10 cellular contexts compared by ENCODE assay signal in the genomic region with DNA sequence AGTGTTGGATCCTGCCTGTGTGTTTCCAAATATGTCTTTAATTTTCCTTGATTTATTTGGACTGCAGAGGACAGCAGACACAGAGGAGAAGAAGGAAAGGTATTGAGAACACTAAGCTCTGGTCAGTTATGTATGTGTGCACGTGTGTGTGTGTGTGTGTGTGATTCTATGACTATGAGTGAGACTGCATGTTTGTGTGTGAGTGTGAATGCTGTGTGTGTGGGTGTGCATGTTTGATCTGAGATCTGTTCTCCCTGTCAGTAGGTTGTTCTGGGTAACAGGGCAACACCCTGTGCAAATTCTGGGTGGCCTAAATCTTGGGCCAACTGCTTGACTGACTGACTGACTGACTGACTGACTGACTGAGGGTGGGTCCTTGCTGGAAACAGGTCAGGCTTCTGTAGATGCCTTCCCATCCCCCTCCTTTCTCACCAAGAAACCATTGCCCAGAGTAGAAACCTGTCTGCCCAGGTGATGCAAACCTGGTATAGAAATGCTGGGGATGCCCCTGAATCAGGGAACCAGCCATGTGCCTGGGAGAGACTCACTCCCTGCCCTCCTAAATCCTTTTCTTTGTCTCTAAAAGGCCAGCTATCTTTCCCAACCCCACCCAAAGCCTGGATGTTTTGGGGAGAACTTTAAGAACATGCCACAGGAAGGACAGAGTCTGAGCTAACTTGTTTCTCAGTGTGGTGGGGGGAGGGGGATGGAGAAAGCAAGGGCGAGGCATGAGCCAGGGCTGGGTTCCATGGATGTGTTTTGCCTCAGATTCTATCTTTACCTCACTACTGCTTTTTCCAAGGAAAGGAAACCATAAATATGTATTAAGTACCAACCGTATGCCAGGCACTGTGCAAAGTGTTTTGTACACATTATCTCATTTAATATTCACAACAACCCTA. TPM values are rescaled to one million over a fixed set of nuclear protein-coding genes. Genes with fewer than 3 reads are reported as not detected.
DNase-seq lines count a peak whose midpoint lies in the region; ATAC-seq and TF ChIP-seq lines count a peak whose summit lies in the region.
"Had no signal": no experiment of that assay in that cellular context is flagged by ENCODE, and none has a peak within 500 bp of the region (broad histone marks: within the 10 kb centered on the region; RNA-seq: fewer than 3 reads in every experiment).

No MANE protein-coding gene starts in this region.

- H3K9me3 Mint-ChIP-seq in natural killer cell = no peaks in the 10 kb centered on the region

- BruUV-seq in mammary epithelial cell (replicated peaks; lab: Mats Ljungman, UMichigan) = no TSS peak

- H3F3A ChIP-seq in SK-N-SH (replicated peaks; ENCODE audit: insufficient read depth) = peaks cover 5% of the 10 kb centered on the region

- TF ChIP-seq POLR2A in uterus (IDR thresholded peaks at IDR 0.05) = no peak

- POLR2A ChIA-PET in SK-N-SH (lab: Yijun Ruan, JAX) = no interaction called here

- H2AFZ ChIP-seq in mammary epithelial cell (ENCODE audit: low read depth, low read length) (peak overlapping the region; percentile 0), SK-N-SH (ENCODE audit: low read depth) (no peak overlapping the region)

- H3K27ac Mint-ChIP-seq in natural killer cell = peak overlapping the region; percentile 18 to 21

- H3K9ac ChIP-seq in mammary epithelial cell (ENCODE audit: insufficient read depth, low read length) (no peak overlapping the region), SK-N-SH (no peak overlapping the region)

- no peak for TF ChIP-seq EP300 in SK-N-SH (IDR thresholded peaks at IDR 0.05; ENCODE audit: borderline replicate concordance in 1 of 2, low read depth in 1 of 2, low read length in 1 of 2)

- dilution Hi-C loops in mammary epithelial cell (cut with HindIII; ENCODE audit: low sequenced_read_pairs) = loop anchor here (5.0 kb wide), 2 partner anchors 73 to 87 kb away; no protein-coding TSS in a partner anchor

- no peaks in the 10 kb centered on the region for H3K27me3 Mint-ChIP-seq in natural killer cell (ENCODE audit: low read depth in 2 of 2)

- H3K9me3 ChIP-seq in mammary epithelial cell (replicated peaks; ENCODE audit: insufficient read depth, low read length) (no peaks in the 10 kb centered on the region), uterus (no peaks in the 10 kb centered on the region), SK-N-SH (no peaks in the 10 kb centered on the region)

- CTCF ChIA-PET in mammary epithelial cell (lab: Charles Lee; ENCODE audit: low non-redundant PET) = no interaction called here
- CTCF ChIA-PET in SK-N-SH (lab: Yijun Ruan, JAX) = interaction anchor here (0.7 to 1.4 kb wide), 2 partner anchors 9 to 68 kb away, joined by 3 to 4 read pairs; no protein-coding TSS in a partner anchor

- no peak overlapping the region for H3K27ac ChIP-seq in mammary epithelial cell (ENCODE audit: insufficient read depth, low read depth, low read length)
- peak overlapping the region; percentile 90 to 99 for H3K27ac ChIP-seq in uterus
- H3K27ac ChIP-seq in SK-N-SH (ENCODE audit: low read depth in 2 of 2, low read length in 1 of 2) = no peak overlapping the region

- no peaks in the 10 kb centered on the region for H3K36me3 Mint-ChIP-seq in natural killer cell

- ATAC-seq in natural killer cell (no peak), GM19023 (IDR thresholded peaks at IDR 0.05; ENCODE audit: unreplicated experiment) (no peak)

- in situ Hi-C loops in mammary epithelial cell (cut with MboI; ENCODE audit: low sequenced_read_pairs in 2 of 2) = no loop called here

- DNase-seq in stimulated activated CD4-positive, alpha-beta T cell treated with anti-CD3 and anti-CD28 coated beads, Interleukin-1b, Interleukin-23, amount 100 ng/mL, for 48 hours = peak; percentile 43
- no peak for DNase-seq in stimulated activated CD4-positive, alpha-beta T cell treated with anti-CD3 and anti-CD28 coated beads, Interleukin-4, amount 100 ng/mL, for 1 hour
- DNase-seq in mammary epithelial cell (peak; percentile 64), natural killer cell (no peak), uterus (peak; percentile 39 to 66), SK-N-SH (no peak), cerebellum (ENCODE audit: low spot score) (no peak)
- DNase-seq: NCI-H1092, nucleus accumbens had no signal

- H3K4me3 Mint-ChIP-seq in natural killer cell = no peak overlapping the region

- H3K4me2 ChIP-seq in mammary epithelial cell (ENCODE audit: insufficient read depth, low read depth, low read length) = no peak overlapping the region
- H3K4me2 ChIP-seq in SK-N-SH = no peak overlapping the region

- TF ChIP-seq CTCF in mammary epithelial cell (conservative IDR thresholded peaks at IDR 0.05 in 1 of 2, IDR thresholded peaks at IDR 0.05 in 1 of 2; ENCODE audit: extremely low read depth in 1 of 2, insufficient read depth in 1 of 2, low read depth in 1 of 2, low read length in 2 of 2) (no peak), natural killer cell (IDR thresholded peaks at IDR 0.05) (no peak), uterus (IDR thresholded peaks at IDR 0.05) (no peak), SK-N-SH (IDR thresholded peaks at IDR 0.05) (no peak)

- peaks cover 73 to 77% of the 10 kb centered on the region in 2 donors for H3K4me1 Mint-ChIP-seq in natural killer cell

- no peak for TF ChIP-seq RAD21 in SK-N-SH (IDR thresholded peaks at IDR 0.05; ENCODE audit: low read length)

- H3K36me3 ChIP-seq in mammary epithelial cell (ENCODE audit: insufficient read depth, low read length) (no peaks in the 10 kb centered on the region), uterus (no peaks in the 10 kb centered on the region), SK-N-SH (replicated peaks in 1 of 2; ENCODE audit: control insufficient read depth in 1 of 2, insufficient read depth in 2 of 2, low read length in 1 of 2) (no peaks in the 10 kb centered on the region)

- H4K20me1 ChIP-seq in mammary epithelial cell (ENCODE audit: insufficient read depth, low read length) (no peaks in the 10 kb centered on the region), SK-N-SH (ENCODE audit: insufficient read depth) (no peaks in the 10 kb centered on the region)

- 56% methylated on average over 3 of the region's 3 CpGs for WGBS in mammary epithelial cell (ENCODE audit: low coverage, missing lambda C conversion rate)
- 83% methylated on average over 3 of the region's 3 CpGs for WGBS in SK-N-SH (ENCODE audit: low lambda C conversion rate)

- peaks cover 5% of the 10 kb centered on the region for H3K79me2 ChIP-seq in mammary epithelial cell (ENCODE audit: insufficient read depth, low read length)
- peaks cover 5% of the 10 kb centered on the region for H3K79me2 ChIP-seq in SK-N-SH (ENCODE audit: insufficient read depth)

- no peaks in the 10 kb centered on the region for H3K9me2 ChIP-seq in SK-N-SH

- H3K4me3 ChIP-seq in mammary epithelial cell (replicated peaks in 1 of 3; ENCODE audit: insufficient read depth in 1 of 3, low read depth in 2 of 3, low read length in 3 of 3) = no peak overlapping the region
- H3K4me3 ChIP-seq in uterus = no peak overlapping the region
- H3K4me3 ChIP-seq in SK-N-SH (ENCODE audit: low read depth in 2 of 2, low read length in 1 of 2) = no peak overlapping the region

- H3K4me1 ChIP-seq in mammary epithelial cell (ENCODE audit: insufficient read depth, low read length) = peaks cover 38% of the 10 kb centered on the region
- peaks cover 52 to 55% of the 10 kb centered on the region in 2 donors for H3K4me1 ChIP-seq in uterus
- H3K4me1 ChIP-seq in SK-N-SH (ENCODE audit: control insufficient read depth in 1 of 2, insufficient read depth in 2 of 2, low read depth in 1 of 2, low read length in 1 of 2) = peaks cover 6 to 13% of the 10 kb centered on the region in 2 experiments; a peak in 1 of 4 replicates

- no peaks in the 10 kb centered on the region for H3K27me3 ChIP-seq in mammary epithelial cell (ENCODE audit: insufficient read depth, low read length)
- no peaks in the 10 kb centered on the region for H3K27me3 ChIP-seq in uterus
- no peaks in the 10 kb centered on the region for H3K27me3 ChIP-seq in SK-N-SH (ENCODE audit: insufficient read depth)

- intact Hi-C loops in mammary epithelial cell (cut with micrococcal nuclease) (no loop called here), natural killer cell (cut with micrococcal nuclease) (loop anchor here (10.0 kb wide), 1 partner anchor 330 kb away; no protein-coding TSS in a partner anchor), uterus (cut with DNase I; ENCODE audit: low total_unique reads) (no loop called here)

RNA-seq across cellular contexts. Expression of gene NR1D1, which starts 4.4 kb away (rescaled TPM):
- total RNA-seq in mammary epithelial cell = 10 to 100 TPM in 1 of 2 donors, 1 to 10 TPM in 1; 2.0 to 25.9 TPM
- polyA plus RNA-seq in mammary epithelial cell = 7.9 TPM
- polyA minus RNA-seq in mammary epithelial cell = 41.0 TPM
- total RNA-seq in natural killer cell = 10 to 100 TPM in 1 of 3 donors, 1 to 10 TPM in 2; 8.8 to 10.1 (median 9.9) TPM
- 10 to 100 TPM in 1 of 4 donors, 1 to 10 TPM in 3; 2.0 to 92.1 (median 4.7) TPM for total RNA-seq in uterus
- 2.1 and 6.5 TPM in 2 replicates for polyA plus RNA-seq in SK-N-SH (2012; rRNA removed)
- polyA plus RNA-seq in SK-N-SH (2012; cell fraction: cytosol; rRNA removed) = 3.9 and 6.0 TPM in 2 replicates
- polyA plus RNA-seq in SK-N-SH (2012; cell fraction: nucleus; rRNA removed) = 16.9 and 17.9 TPM in 2 replicates
- 0.54 TPM for total RNA-seq in cerebellum

RNA-seq across cellular contexts. Expression of gene MSL1, which starts 16.9 kb away (rescaled TPM):
- total RNA-seq in mammary epithelial cell (10 to 100 TPM; 36.8 to 72.1 TPM), natural killer cell (100 to 1,000 TPM in 2 of 3 donors, 10 to 100 TPM in 1; 99.0 to 124 (median 110) TPM), uterus (100 to 1,000 TPM in 1 of 4 donors, 10 to 100 TPM in 3; 51.0 to 151 (median 77.6) TPM), cerebellum (84.8 TPM)
- polyA plus RNA-seq in mammary epithelial cell (41.3 TPM), SK-N-SH (2012; rRNA removed) (30.2 and 39.8 TPM in 2 replicates)
- polyA minus RNA-seq in mammary epithelial cell = 53.9 TPM
- polyA plus RNA-seq in SK-N-SH (2012; cell fraction: cytosol; rRNA removed) = 32.5 and 37.5 TPM in 2 replicates
- polyA plus RNA-seq in SK-N-SH (2012; cell fraction: nucleus; rRNA removed) = 55.2 and 97.3 TPM in 2 replicates

RNA-seq across cellular contexts. Expression of gene CASC3, which starts 35.5 kb away (rescaled TPM):
- total RNA-seq in mammary epithelial cell = 10 to 100 TPM; 28.7 to 61.9 TPM
- 25.7 TPM for polyA plus RNA-seq in mammary epithelial cell
- 74.9 TPM for polyA minus RNA-seq in mammary epithelial cell
- 100 to 1,000 TPM; 178 to 213 (median 187) TPM for total RNA-seq in natural killer cell
- total RNA-seq in uterus = 100 to 1,000 TPM in 2 of 4 donors, 10 to 100 TPM in 2; 33.2 to 166 (median 91.3) TPM
- 28.0 and 30.4 TPM in 2 replicates for polyA plus RNA-seq in SK-N-SH (2012; rRNA removed)
- 20.8 and 21.3 TPM in 2 replicates for polyA plus RNA-seq in SK-N-SH (2012; cell fraction: cytosol; rRNA removed)
- polyA plus RNA-seq in SK-N-SH (2012; cell fraction: nucleus; rRNA removed) = 74.7 and 122 TPM in 2 replicates
- 58.4 TPM for total RNA-seq in cerebellum

RNA-seq across cellular contexts. Expression of gene THRA, which starts 42.1 kb away (rescaled TPM):
- total RNA-seq in mammary epithelial cell (10 to 100 TPM; 10.8 to 11.7 TPM), natural killer cell (10 to 100 TPM; 40.8 to 55.7 (median 42.3) TPM), uterus (100 to 1,000 TPM in 1 of 4 donors, 10 to 100 TPM in 3; 19.7 to 124 (median 63.1) TPM), cerebellum (69.7 TPM)
- polyA plus RNA-seq in mammary epithelial cell (10.0 TPM), SK-N-SH (2012; rRNA removed) (20.1 and 23.1 TPM in 2 replicates)
- 33.1 TPM for polyA minus RNA-seq in mammary epithelial cell
- 13.0 and 18.1 TPM in 2 replicates for polyA plus RNA-seq in SK-N-SH (2012; cell fraction: cytosol; rRNA removed)
- polyA plus RNA-seq in SK-N-SH (2012; cell fraction: nucleus; rRNA removed) = 13.7 and 14.4 TPM in 2 replicates

RNA-seq across cellular contexts. Expression of gene MED24, which starts 50.6 kb away (rescaled TPM):
- total RNA-seq in mammary epithelial cell (10 to 100 TPM; 59.3 to 85.6 TPM), natural killer cell (100 to 1,000 TPM; 115 to 141 (median 126) TPM), uterus (100 to 1,000 TPM in 1 of 4 donors, 10 to 100 TPM in 3; 17.6 to 111 (median 44.7) TPM), cerebellum (75.9 TPM)
- polyA plus RNA-seq in mammary epithelial cell (91.2 TPM), SK-N-SH (2012; rRNA removed) (62.8 and 64.5 TPM in 2 replicates)
- polyA minus RNA-seq in mammary epithelial cell = 116 TPM
- polyA plus RNA-seq in SK-N-SH (2012; cell fraction: cytosol; rRNA removed) = 32.9 and 39.9 TPM in 2 replicates
- polyA plus RNA-seq in SK-N-SH (2012; cell fraction: nucleus; rRNA removed) = 178 and 231 TPM in 2 replicates

Comparison
In these comparisons a context has a peak if more than half of its experiments do, and no peak if none do; other contexts are left out.
1. DNase-seq: peak in stimulated activated CD4-positive, alpha-beta T cell treated with anti-CD3 and anti-CD28 coated beads, Interleukin-1b, Interleukin-23, amount 100 ng/mL, for 48 hours (single experiment), mammary epithelial cell (single experiment) and uterus (2 of 2); none in stimulated activated CD4-positive, alpha-beta T cell treated with anti-CD3 and anti-CD28 coated beads, Interleukin-4, amount 100 ng/mL, for 1 hour (single experiment), natural killer cell (single experiment), SK-N-SH (single experiment) and cerebellum (single experiment).
2. H3K27ac ChIP-seq: peak in uterus (2 of 2); none in mammary epithelial cell (single experiment) and SK-N-SH (0 of 2).